24 cellular contexts compared by ENCODE assay signal in the genomic region with DNA sequence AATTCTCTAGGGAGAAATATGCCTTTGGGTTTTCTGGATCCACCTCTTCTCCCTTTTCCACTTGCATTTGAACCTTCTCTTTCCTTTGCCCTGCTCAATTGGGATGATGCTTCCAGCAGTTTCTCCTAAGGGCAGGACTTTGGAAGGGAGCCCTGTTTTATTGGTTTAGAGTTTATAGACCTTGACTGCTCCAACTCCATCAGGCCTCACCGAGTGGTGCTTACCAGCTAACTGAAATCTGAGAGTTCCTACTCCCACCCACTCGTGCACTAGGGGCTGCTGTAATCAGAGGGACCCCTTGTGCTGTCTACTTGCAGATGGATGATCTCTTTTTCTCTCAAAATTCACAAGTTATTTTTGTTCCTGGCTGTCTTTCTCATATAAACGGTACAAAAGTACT.
"Had no signal": no experiment of that assay in that cellular context is flagged by ENCODE, and none has a peak within 500 bp of the region (broad histone marks: within the 10 kb centered on the region; RNA-seq: fewer than 3 reads in every experiment).

No MANE protein-coding gene starts in this region.

- H3K79me2 ChIP-seq: hepatocyte, parathyroid adenoma had no signal

- H3K4me2 ChIP-seq: hepatocyte had no signal

- H3K4me3 Mint-ChIP-seq: endodermal cell; natural killer cell; stimulated activated naive B cell treated with anti-CD40 and anti-IgM and Interleukin-4, amounts not matched to agents 10 μg/mL and 1 μg/mL and 100 μg/mL, for 72 hours; stimulated activated naive CD8-positive, alpha-beta T cell treated with anti-CD3 and anti-CD28 coated beads, Interleukin-15, amount 100 ng/mL, for 72 hours had no signal

- H3K27me3 ChIP-seq: foreskin keratinocyte, hepatocyte, spleen, testis, tibial nerve, upper lobe of right lung had no signal

- H3K4me3 ChIP-seq: coronary artery, hepatocyte, psoas muscle, spleen, testis, tibial nerve, upper lobe of right lung had no signal

- H2AFZ ChIP-seq: hepatocyte, parathyroid adenoma had no signal

- H3K27ac ChIP-seq: coronary artery, foreskin keratinocyte, hepatocyte, parathyroid adenoma, psoas muscle, spleen, testis, tibial nerve, upper lobe of right lung had no signal

- H3K27me3 Mint-ChIP-seq: stimulated activated naive B cell treated with anti-CD40 and anti-IgM and Interleukin-4, amounts not matched to agents 10 μg/mL and 1 μg/mL and 100 μg/mL, for 72 hours; stimulated activated naive CD8-positive, alpha-beta T cell treated with anti-CD3 and anti-CD28 coated beads, Interleukin-15, amount 100 ng/mL, for 72 hours had no signal

- H3K36me3 Mint-ChIP-seq: natural killer cell had no signal

- H3K9me3 Mint-ChIP-seq: natural killer cell had no signal

- H3K27ac Mint-ChIP-seq: endodermal cell; natural killer cell; stimulated activated naive B cell treated with anti-CD40 and anti-IgM and Interleukin-4, amounts not matched to agents 10 μg/mL and 1 μg/mL and 100 μg/mL, for 72 hours; stimulated activated naive CD8-positive, alpha-beta T cell treated with anti-CD3 and anti-CD28 coated beads, Interleukin-15, amount 100 ng/mL, for 72 hours had no signal

- H3K9me3 ChIP-seq: psoas muscle, testis, tibial nerve, upper lobe of right lung had no signal

- H3K4me1 ChIP-seq: foreskin keratinocyte, parathyroid adenoma, psoas muscle, spleen, testis, tibial nerve, upper lobe of right lung had no signal

- DNase-seq: effector CD4-positive, alpha-beta T cell; endodermal cell; erythroblast; foreskin keratinocyte; head of caudate nucleus; mammary epithelial cell; natural killer cell; occipital lobe; psoas muscle; retina; spleen; stimulated activated CD4-positive, alpha-beta T cell treated with anti-CD3 and anti-CD28 coated beads, Interleukin-2, amount 100 ng/mL, for 24 hours; stimulated activated CD4-positive, alpha-beta T cell treated with anti-CD3 and anti-CD28 coated beads, Interleukin-4, amount 100 ng/mL, for 4 hours; stimulated activated naive B cell treated with anti-CD40 and anti-IgM and Interleukin-4, amounts not matched to agents 10 μg/mL and 1 μg/mL and 100 μg/mL, for 72 hours; stimulated activated naive CD8-positive, alpha-beta T cell treated with anti-CD3 and anti-CD28 coated beads, Interleukin-15, amount 100 ng/mL, for 72 hours; testis; upper lobe of right lung had no signal

- FAIRE-seq: endothelial cell of umbilical vein had no signal

- H3K9ac ChIP-seq: parathyroid adenoma had no signal

- H3K36me3 ChIP-seq: spleen, tibial nerve, upper lobe of right lung had no signal

- H3K4me1 Mint-ChIP-seq: stimulated activated naive CD8-positive, alpha-beta T cell treated with anti-CD3 and anti-CD28 coated beads, Interleukin-15, amount 100 ng/mL, for 72 hours had no signal

- ATAC-seq: foreskin keratinocyte; left lobe of liver; natural killer cell; psoas muscle; sciatic nerve; stimulated activated naive B cell treated with anti-CD40 and anti-IgM and Interleukin-4, amounts not matched to agents 10 μg/mL and 1 μg/mL and 100 μg/mL, for 72 hours; stimulated activated naive CD8-positive, alpha-beta T cell treated with anti-CD3 and anti-CD28 coated beads, Interleukin-15, amount 100 ng/mL, for 72 hours; upper lobe of right lung had no signal
